ENCODE assay signal across 18 cellular contexts in genomic region chr9:92887880-92888338, GRCh38. TPM values are rescaled to one million over a fixed set of nuclear protein-coding genes. Genes with fewer than 3 reads are reported as not detected.
DNase-seq lines count a peak whose midpoint lies in the region; ATAC-seq, FAIRE-seq and TF ChIP-seq lines count a peak whose summit lies in the region.
"Had no signal": no experiment of that assay in that cellular context is flagged by ENCODE, and none has a peak within 500 bp of the region (broad histone marks: within the 10 kb centered on the region; RNA-seq: fewer than 3 reads in every experiment).

No MANE protein-coding gene starts in this region.

- H3K36me3 ChIP-seq in BLaER1, result no peaks in the 10 kb centered on the region
- H3K36me3 ChIP-seq in MM.1S (replicated peaks; ENCODE audit: insufficient read depth, low read length), result no peaks in the 10 kb centered on the region
- no peaks in the 10 kb centered on the region for H3K36me3 ChIP-seq in bronchial epithelial cell (ENCODE audit: control insufficient read depth, insufficient read depth, low read length)
- H3K36me3 ChIP-seq: lower lobe of right lung had no signal

- H3K4me3 Mint-ChIP-seq in activated CD4-positive, alpha-beta T cell treated with anti-CD3 and anti-CD28 coated beads for 36 hours, result no peak overlapping the region
- H3K4me3 Mint-ChIP-seq: natural killer cell treated with Interleukin-12 subunit alpha and Interleukin-12 subunit beta and Interleukin-15 and Interleukin-18, amount 100 ng/mL, for 72 hours; WTC11 had no signal

- H3K9me3 ChIP-seq in BLaER1 (no peaks in the 10 kb centered on the region), MM.1S (replicated peaks; ENCODE audit: insufficient read depth, low read length) (no peaks in the 10 kb centered on the region)
- H3K9me3 ChIP-seq: A549, lower lobe of right lung had no signal

- no peak overlapping the region for H3K4me3 ChIP-seq in BLaER1
- no peak overlapping the region for H3K4me3 ChIP-seq in MM.1S (ENCODE audit: low read length)
- H3K4me3 ChIP-seq in bronchial epithelial cell (ENCODE audit: low read depth, low read length), result no peak overlapping the region
- no peak overlapping the region for H3K4me3 ChIP-seq in foreskin fibroblast (ENCODE audit: low read depth in 1 of 2, low read length in 2 of 2)
- H3K4me3 ChIP-seq: A549, lower lobe of right lung had no signal

- POLR2A ChIA-PET in activated CD4-positive, alpha-beta T cell treated with anti-CD3 and anti-CD28 coated beads for 36 hours (lab: Charles Lee), result interaction anchor here (0.7 kb wide), 1 partner anchor 217 kb away, joined by 3 read pairs; the partner anchor contains the start of gene IPPK

- no peaks in the 10 kb centered on the region for H3K27me3 Mint-ChIP-seq in activated CD4-positive, alpha-beta T cell treated with anti-CD3 and anti-CD28 coated beads for 36 hours

- TF ChIP-seq CTCF in MM.1S (IDR thresholded peaks at IDR 0.05; ENCODE audit: low read length) (no peak), bronchial epithelial cell (IDR thresholded peaks at IDR 0.05; ENCODE audit: insufficient read depth, low read length, severe bottlenecking) (no peak), foreskin fibroblast (IDR thresholded peaks at IDR 0.05; ENCODE audit: low read depth, low read length) (no peak)

- H4K20me1 ChIP-seq in BLaER1 (no peaks in the 10 kb centered on the region), MM.1S (ENCODE audit: insufficient read depth, low read length) (no peaks in the 10 kb centered on the region)

- no peaks in the 10 kb centered on the region for H3K36me3 Mint-ChIP-seq in activated CD4-positive, alpha-beta T cell treated with anti-CD3 and anti-CD28 coated beads for 36 hours (ENCODE audit: low read depth)
- H3K36me3 Mint-ChIP-seq: natural killer cell treated with Interleukin-12 subunit alpha and Interleukin-12 subunit beta and Interleukin-15 and Interleukin-18, amount 100 ng/mL, for 72 hours; WTC11 had no signal

- peak; percentile 44 for DNase-seq in activated CD4-positive, alpha-beta T cell treated with anti-CD3 and anti-CD28 coated beads for 36 hours
- no peak for DNase-seq in activated CD4-positive, alpha-beta T cell treated with anti-CD3 and anti-CD28 coated beads for 1 hour
- DNase-seq in MM.1S, result peak; percentile 88
- no peak for DNase-seq in bronchial epithelial cell (ENCODE audit: low read depth)
- DNase-seq in NCI-H226, result no peak
- DNase-seq in foreskin fibroblast, result no peak
- DNase-seq: cortex of kidney, lower lobe of right lung, substantia nigra had no signal

- no peaks in the 10 kb centered on the region for H3K27me3 ChIP-seq in BLaER1
- no peaks in the 10 kb centered on the region for H3K27me3 ChIP-seq in MM.1S (replicated peaks; ENCODE audit: insufficient read depth, low read length)
- peaks cover 2% of the 10 kb centered on the region for H3K27me3 ChIP-seq in bronchial epithelial cell (ENCODE audit: control insufficient read depth, insufficient read depth, low read length)

- intact Hi-C loops in activated CD4-positive, alpha-beta T cell treated with anti-CD3 and anti-CD28 coated beads for 36 hours (cut with DNase I, micrococcal nuclease), result no loop called here

- no peaks in the 10 kb centered on the region for H3K9me2 ChIP-seq in MM.1S (replicated peaks; ENCODE audit: insufficient read depth, low read length)

- H2AFZ ChIP-seq in MM.1S (ENCODE audit: low read length), result no peak overlapping the region

- H3F3A ChIP-seq in MM.1S (ENCODE audit: insufficient read depth, low read length), result peaks cover 19% of the 10 kb centered on the region; the same call in 1 of the 2 replicates

- ATAC-seq in activated CD4-positive, alpha-beta T cell treated with anti-CD3 and anti-CD28 coated beads for 36 hours, result peak; percentile 44
- no peak for ATAC-seq in GM21717 (IDR thresholded peaks at IDR 0.05; ENCODE audit: unreplicated experiment)
- ATAC-seq: A549; lower lobe of right lung; natural killer cell treated with Interleukin-12 subunit alpha and Interleukin-12 subunit beta and Interleukin-15 and Interleukin-18, amount 100 ng/mL, for 72 hours; Right ventricle myocardium inferior; WTC11 had no signal

- H3K4me1 Mint-ChIP-seq in activated CD4-positive, alpha-beta T cell treated with anti-CD3 and anti-CD28 coated beads for 36 hours, result peaks cover 53% of the 10 kb centered on the region

- H3K79me2 ChIP-seq in MM.1S (ENCODE audit: low read length), result no peaks in the 10 kb centered on the region

- peak overlapping the region; percentile 44 for H3K27ac Mint-ChIP-seq in activated CD4-positive, alpha-beta T cell treated with anti-CD3 and anti-CD28 coated beads for 36 hours
- H3K27ac Mint-ChIP-seq: natural killer cell treated with Interleukin-12 subunit alpha and Interleukin-12 subunit beta and Interleukin-15 and Interleukin-18, amount 100 ng/mL, for 72 hours; WTC11 had no signal

- CTCF ChIA-PET in activated CD4-positive, alpha-beta T cell treated with anti-CD3 and anti-CD28 coated beads for 36 hours (lab: Charles Lee), result no interaction called here

- H3K4me2 ChIP-seq in BLaER1 (peak overlapping the region; percentile 71), MM.1S (ENCODE audit: low read depth, low read length) (peak overlapping the region; percentile 21; the same call in 1 of the 2 replicates)
- H3K4me2 ChIP-seq: A549 had no signal

- H3K4me1 ChIP-seq in BLaER1 (peaks cover 55% of the 10 kb centered on the region), MM.1S (ENCODE audit: low read length) (peaks cover 30% of the 10 kb centered on the region)
- H3K4me1 ChIP-seq: A549, lower lobe of right lung had no signal

- peak; percentile 28 for FAIRE-seq in bronchial epithelial cell (lab: Jason Lieb, UNC)
- FAIRE-seq: A549, astrocyte had no signal

- H3K9ac ChIP-seq in BLaER1 (no peak overlapping the region), MM.1S (ENCODE audit: low read length) (peak overlapping the region; percentile 1; the same call in 1 of the 2 replicates)

- no peaks in the 10 kb centered on the region for H3K9me3 Mint-ChIP-seq in activated CD4-positive, alpha-beta T cell treated with anti-CD3 and anti-CD28 coated beads for 36 hours (ENCODE audit: low read depth)
- H3K9me3 Mint-ChIP-seq: natural killer cell treated with Interleukin-12 subunit alpha and Interleukin-12 subunit beta and Interleukin-15 and Interleukin-18, amount 100 ng/mL, for 72 hours had no signal

- H3K27ac ChIP-seq in BLaER1 (peak overlapping the region; percentile 32; the same call in 1 of the 2 replicates), MM.1S (ENCODE audit: low read length) (peak overlapping the region; percentile 71; the same call in 1 of the 2 replicates)
- H3K27ac ChIP-seq: A549, lower lobe of right lung had no signal

RNA-seq across cellular contexts. Expression of gene ZNF484, which starts 10.1 kb away (rescaled TPM):
- 1 to 10 TPM; 7.2 to 9.8 TPM for total RNA-seq in activated CD4-positive, alpha-beta T cell treated with anti-CD3 and anti-CD28 coated beads for 36 hours
- total RNA-seq in bronchial epithelial cell, result 8.2 and 9.2 TPM in 2 replicates

RNA-seq across cellular contexts. Expression of gene FGD3, which starts 59.4 kb away (rescaled TPM):
- 10 to 100 TPM; 41.8 to 66.7 TPM for total RNA-seq in activated CD4-positive, alpha-beta T cell treated with anti-CD3 and anti-CD28 coated beads for 36 hours
- 0.26 and 1.0 TPM in 2 replicates for total RNA-seq in bronchial epithelial cell
- total RNA-seq: glomerular endothelial cell, pulmonary artery endothelial cell had no signal

Comparison
In these comparisons a context has a peak if more than half of its experiments do, and no peak if none do; other contexts are left out.
1. DNase-seq: peak in activated CD4-positive, alpha-beta T cell treated with anti-CD3 and anti-CD28 coated beads for 36 hours (single experiment) and MM.1S (single experiment); none in activated CD4-positive, alpha-beta T cell treated with anti-CD3 and anti-CD28 coated beads for 1 hour (single experiment), bronchial epithelial cell (single experiment), NCI-H226 (single experiment) and foreskin fibroblast (0 of 2).
2. RNA of gene FGD3, which starts 59.4 kb away (total RNA-seq): 41.8 to 66.7 TPM in activated CD4-positive, alpha-beta T cell treated with anti-CD3 and anti-CD28 coated beads for 36 hours; 0.26 to 1.0 TPM in bronchial epithelial cell; every median in the first group is over 10 times any median in the second.